In genomic region chr11:132718711-132719641, GRCh38 we compare ENCODE assay signal across 8 cellular contexts.
DNase-seq lines count a peak whose midpoint lies in the region; ATAC-seq and TF ChIP-seq lines count a peak whose summit lies in the region.

No MANE protein-coding gene starts in this region.

- no peaks in the 10 kb centered on the region for H3F3A ChIP-seq in PC-3 (ENCODE audit: low read length, unreplicated experiment)

- CTCF ChIA-PET in PC-3 (lab: Charles Lee) = no interaction called here

- peak overlapping the region; percentile 50 for H3K4me3 ChIP-seq in BLaER1
- H3K4me3 ChIP-seq in mesendoderm (ENCODE audit: low read length) = no peak overlapping the region
- H3K4me3 ChIP-seq in PC-3 (ENCODE audit: low read length) = no peak overlapping the region

- H3K18ac ChIP-seq in mesendoderm (ENCODE audit: low read length) = no peak overlapping the region

- no peaks in the 10 kb centered on the region for H3K79me1 ChIP-seq in mesendoderm (ENCODE audit: low read length)

- H3K79me2 ChIP-seq in mesendoderm (ENCODE audit: control insufficient read depth, insufficient read depth, low read length) (no peaks in the 10 kb centered on the region), PC-3 (ENCODE audit: low read length) (no peaks in the 10 kb centered on the region)

- DNase-seq in activated CD8-positive, alpha-beta memory T cell treated with anti-CD3 and anti-CD28 coated beads, Interleukin-2, amount 50 U/mL, for 1 hour (ENCODE audit: extremely low read depth) = peak; percentile 7
- DNase-seq in mesendoderm (peak; percentile 55), NCI-H146 (lab: John Stamatoyannopoulos, UW) (no peak), PC-3 (no peak), Right ventricle myocardium inferior (ENCODE audit: missing footprints) (no peak)

- H3K4ac ChIP-seq in mesendoderm (ENCODE audit: low read depth, low read length) = no peak overlapping the region

- no CpG with 5 or more reads among the region's 27 CpGs for WGBS in mesendoderm (ENCODE audit: extremely low coverage, insufficient coverage, low lambda C conversion rate)

- H3K9me3 ChIP-seq in BLaER1 (peaks cover 3% of the 10 kb centered on the region; the same call in 1 of the 2 replicates), PC-3 (ENCODE audit: low read length) (0 out of 2 replicates have a peak, but pooled peaks cover 15% of the 10 kb centered on the region)

- no peak overlapping the region for H4K8ac ChIP-seq in mesendoderm (ENCODE audit: low read depth, low read length)

- peak overlapping the region; percentile 90 for H3K4me2 ChIP-seq in BLaER1
- H3K4me2 ChIP-seq in mesendoderm (ENCODE audit: low read length) = no peak overlapping the region
- H3K4me2 ChIP-seq in PC-3 (ENCODE audit: low read length) = no peak overlapping the region

- POLR2A ChIA-PET in PC-3 (lab: Charles Lee; ENCODE audit: unreplicated experiment) = no interaction called here

- peak; percentile 68 for ATAC-seq in HG02938 (IDR thresholded peaks at IDR 0.05; ENCODE audit: unreplicated experiment)
- no peak for ATAC-seq in HG02973 (IDR thresholded peaks at IDR 0.05; ENCODE audit: unreplicated experiment)
- ATAC-seq in PC-3 = no peak
- ATAC-seq in Right ventricle myocardium inferior = no peak

- H3K4me1 ChIP-seq in BLaER1 (peaks cover 56% of the 10 kb centered on the region), mesendoderm (ENCODE audit: control insufficient read depth, low read depth, low read length) (peaks cover 4% of the 10 kb centered on the region), PC-3 (ENCODE audit: insufficient read depth, low read length) (no peaks in the 10 kb centered on the region)

- H4K20me1 ChIP-seq in BLaER1 = no peaks in the 10 kb centered on the region
- no peaks in the 10 kb centered on the region for H4K20me1 ChIP-seq in PC-3 (ENCODE audit: low read length)

- H4K5ac ChIP-seq in mesendoderm (ENCODE audit: low read length) = no peak overlapping the region

- no TSS peak for BruUV-seq in PC-3 (replicated peaks; lab: Mats Ljungman, UMichigan)

- no peak overlapping the region for H2AFZ ChIP-seq in PC-3 (ENCODE audit: low read length)

- peak overlapping the region; percentile 61 for H3K9ac ChIP-seq in BLaER1
- no peak overlapping the region for H3K9ac ChIP-seq in mesendoderm (ENCODE audit: low read length)
- H3K9ac ChIP-seq in PC-3 (ENCODE audit: low read length) = no peak overlapping the region

- intact Hi-C loops in PC-3 (cut with micrococcal nuclease) (no loop called here), Right ventricle myocardium inferior (cut with DNase I) (no loop called here)

- H3K27ac ChIP-seq in BLaER1 (peak overlapping the region; percentile 78), mesendoderm (ENCODE audit: low read depth, low read length) (no peak overlapping the region), PC-3 (ENCODE audit: low read length) (no peak overlapping the region)

- no peak overlapping the region for H2BK15ac ChIP-seq in mesendoderm (replicated peaks; ENCODE audit: low read depth)

- H2BK5ac ChIP-seq in mesendoderm (ENCODE audit: low read length) = no peak overlapping the region

- TF ChIP-seq CTCF in PC-3 (conservative IDR thresholded peaks at IDR 0.05; ENCODE audit: low read depth, low read length) = no peak

- no peak overlapping the region for H3K23ac ChIP-seq in mesendoderm (ENCODE audit: low read length)

- H2AK5ac ChIP-seq in mesendoderm (ENCODE audit: low read length) = no peak overlapping the region

- H3K27me3 ChIP-seq in BLaER1 (no peaks in the 10 kb centered on the region), mesendoderm (ENCODE audit: insufficient read depth, low read length, poor library complexity) (no peaks in the 10 kb centered on the region), PC-3 (ENCODE audit: low read length) (no peaks in the 10 kb centered on the region)

- H3K9me2 ChIP-seq in PC-3 (replicated peaks; ENCODE audit: low read length) = no peaks in the 10 kb centered on the region

- H3K56ac ChIP-seq in mesendoderm (ENCODE audit: low read length) = no peak overlapping the region

- no peak overlapping the region for H2BK120ac ChIP-seq in mesendoderm (ENCODE audit: low read depth, low read length)

- H3K36me3 ChIP-seq in BLaER1 (no peaks in the 10 kb centered on the region), mesendoderm (ENCODE audit: control insufficient read depth, insufficient read depth, low read length) (no peaks in the 10 kb centered on the region), PC-3 (ENCODE audit: low read depth, low read length) (no peaks in the 10 kb centered on the region)

Comparison
In these comparisons a context has a peak if more than half of its experiments do, and no peak if none do; other contexts are left out.
1. DNase-seq: peak in activated CD8-positive, alpha-beta memory T cell treated with anti-CD3 and anti-CD28 coated beads, Interleukin-2, amount 50 U/mL, for 1 hour (single experiment) and mesendoderm (single experiment); none in NCI-H146 (single experiment), PC-3 (single experiment) and Right ventricle myocardium inferior (single experiment).